ENCODE assay signal across 25 cellular contexts in the genomic region with DNA sequence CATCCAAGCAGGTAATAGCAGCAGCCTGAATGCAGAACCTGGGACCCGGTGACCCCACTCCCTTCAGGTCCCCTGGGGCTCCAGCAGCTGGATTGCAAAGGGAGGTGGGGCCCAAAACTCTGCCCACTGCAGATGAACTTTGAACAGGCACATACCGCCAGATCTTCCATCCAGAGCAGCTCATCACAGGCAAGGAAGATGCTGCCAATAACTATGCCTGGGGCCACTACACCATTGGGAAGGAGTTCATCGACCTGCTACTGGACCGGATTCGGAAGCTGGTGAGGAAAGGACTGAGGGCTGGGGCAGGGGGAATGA. TPM values are rescaled to one million over a fixed set of nuclear protein-coding genes. Genes with fewer than 3 reads are reported as not detected.
DNase-seq lines count a peak whose midpoint lies in the region; ATAC-seq, FAIRE-seq and TF ChIP-seq lines count a peak whose summit lies in the region.
"Had no signal": no experiment of that assay in that cellular context is flagged by ENCODE, and none has a peak within 500 bp of the region (broad histone marks: within the 10 kb centered on the region; RNA-seq: fewer than 3 reads in every experiment).

No MANE protein-coding gene starts in this region.

- peak overlapping the region; percentile 59 for H3K27ac Mint-ChIP-seq in nephron progenitor cell
- H3K27ac Mint-ChIP-seq in stimulated activated memory B cell treated with anti-CD40 and anti-IgM and Interleukin-4, amounts not matched to agents 10 μg/mL and 1 μg/mL and 100 μg/mL, for 72 hours: no peak overlapping the region
- H3K27ac Mint-ChIP-seq: CD4-positive, alpha-beta memory T cell; GM23338 had no signal

- H3K9me3 Mint-ChIP-seq in nephron progenitor cell: no peaks in the 10 kb centered on the region
- H3K9me3 Mint-ChIP-seq in stimulated activated memory B cell treated with anti-CD40 and anti-IgM and Interleukin-4, amounts not matched to agents 10 μg/mL and 1 μg/mL and 100 μg/mL, for 72 hours: no peaks in the 10 kb centered on the region
- H3K9me3 Mint-ChIP-seq: CD4-positive, alpha-beta memory T cell; GM23338; H9 had no signal

- DNase-seq in RWPE2 (ENCODE audit: low spot score): no peak
- no peak for DNase-seq in mammary epithelial cell
- DNase-seq in kidney: peak; percentile 26
- no peak for DNase-seq in nephron progenitor cell
- DNase-seq in NCI-H526 (lab: John Stamatoyannopoulos, UW): no peak
- DNase-seq in GM12891 (ENCODE audit: insufficient read length, low spot score): no peak
- DNase-seq in NCI-H526 treated with DMSO at 0.1 percent for 48 hours (lab: John Stamatoyannopoulos, UW): no peak
- DNase-seq: C1 segment of cervical spinal cord, Caco-2, EL, GDM1, H9, Karpas-422, NCI-H1092 treated with DMSO at 0.1 percent for 48 hours, NCI-H1436, NCI-H187 treated with DMSO at 0.1 percent for 48 hours, NCI-H774, Right ventricle myocardium superior had no signal

- H3K4me3 ChIP-seq in RWPE2 (ENCODE audit: severe bottlenecking) (no peak overlapping the region), mammary epithelial cell (replicated peaks in 1 of 3; ENCODE audit: insufficient read depth in 1 of 3, low read depth in 2 of 3, low read length in 3 of 3) (no peak overlapping the region), kidney (ENCODE audit: low read length in 2 of 2) (no peak overlapping the region)
- H3K4me3 ChIP-seq: GM12878, GM23338, SJSA1 had no signal

- no peaks in the 10 kb centered on the region for H3K27me3 ChIP-seq in RWPE2 (ENCODE audit: insufficient read depth, poor library complexity, severe bottlenecking)
- no peaks in the 10 kb centered on the region for H3K27me3 ChIP-seq in mammary epithelial cell (ENCODE audit: insufficient read depth, low read length)
- H3K27me3 ChIP-seq: SJSA1 had no signal

- no peak for ATAC-seq in RWPE2 (ENCODE audit: low read depth)
- no peak for ATAC-seq in stimulated activated memory B cell treated with anti-CD40 and anti-IgM and Interleukin-4, amounts not matched to agents 10 μg/mL and 1 μg/mL and 100 μg/mL, for 72 hours
- ATAC-seq: GM12878, GM23338 had no signal

- dilution Hi-C loops in mammary epithelial cell (cut with HindIII; ENCODE audit: low sequenced_read_pairs): no loop called here

- H3K79me2 ChIP-seq in mammary epithelial cell (ENCODE audit: insufficient read depth, low read length): no peaks in the 10 kb centered on the region

- H2AFZ ChIP-seq in mammary epithelial cell (ENCODE audit: low read depth, low read length): peak overlapping the region; percentile 73
- H2AFZ ChIP-seq: GM23338 had no signal

- no peak overlapping the region for H3K4me3 Mint-ChIP-seq in nephron progenitor cell
- no peak overlapping the region for H3K4me3 Mint-ChIP-seq in stimulated activated memory B cell treated with anti-CD40 and anti-IgM and Interleukin-4, amounts not matched to agents 10 μg/mL and 1 μg/mL and 100 μg/mL, for 72 hours
- H3K4me3 Mint-ChIP-seq: CD4-positive, alpha-beta memory T cell; GM23338; H9 had no signal

- 80% methylated on average over 4 of the region's 5 CpGs for WGBS in mammary epithelial cell (ENCODE audit: low coverage, missing lambda C conversion rate)

- no peak for TF ChIP-seq CTCF in RWPE2 (IDR thresholded peaks at IDR 0.05; ENCODE audit: poor library complexity, severe bottlenecking)
- TF ChIP-seq CTCF in mammary epithelial cell (conservative IDR thresholded peaks at IDR 0.05 in 1 of 2, IDR thresholded peaks at IDR 0.05 in 1 of 2; ENCODE audit: extremely low read depth in 1 of 2, insufficient read depth in 1 of 2, low read depth in 1 of 2, low read length in 2 of 2): no peak
- TF ChIP-seq CTCF in kidney (IDR thresholded peaks at IDR 0.05; ENCODE audit: borderline replicate concordance, extremely low read depth, insufficient read depth): no peak
- TF ChIP-seq CTCF in nephron progenitor cell (IDR thresholded peaks at IDR 0.05): no peak

- H4K20me1 ChIP-seq in mammary epithelial cell (ENCODE audit: insufficient read depth, low read length): no peaks in the 10 kb centered on the region

- H3K36me3 Mint-ChIP-seq in nephron progenitor cell (ENCODE audit: low read depth): no peaks in the 10 kb centered on the region
- no peaks in the 10 kb centered on the region for H3K36me3 Mint-ChIP-seq in stimulated activated memory B cell treated with anti-CD40 and anti-IgM and Interleukin-4, amounts not matched to agents 10 μg/mL and 1 μg/mL and 100 μg/mL, for 72 hours
- H3K36me3 Mint-ChIP-seq: CD4-positive, alpha-beta memory T cell had no signal

- in situ Hi-C loops in mammary epithelial cell (cut with MboI; ENCODE audit: low sequenced_read_pairs in 2 of 2): loop anchor here in 1 of 2 donors (10.0 kb wide), 1 partner anchor 95 kb away; the partner anchor contains the start of genes CNPPD1, RETREG2 and SLC23A3

- BruUV-seq in mammary epithelial cell (replicated peaks; lab: Mats Ljungman, UMichigan): no TSS peak

- H3K9ac ChIP-seq in mammary epithelial cell (ENCODE audit: insufficient read depth, low read length) (no peak overlapping the region), kidney (ENCODE audit: low read length in 2 of 2) (no peak overlapping the region)

- intact Hi-C loops in mammary epithelial cell (cut with micrococcal nuclease) (loop anchor here (10.0 kb wide), 1 partner anchor 415 kb away; no protein-coding TSS in a partner anchor), kidney (cut with DNase I) (no loop called here)

- peaks cover 34% of the 10 kb centered on the region for H3K4me1 ChIP-seq in RWPE2 (ENCODE audit: insufficient read depth, poor library complexity, severe bottlenecking)
- peaks cover 32% of the 10 kb centered on the region for H3K4me1 ChIP-seq in mammary epithelial cell (ENCODE audit: insufficient read depth, low read length)
- H3K4me1 ChIP-seq in kidney (ENCODE audit: control insufficient read depth in 1 of 2, insufficient read depth in 1 of 2, low read depth in 1 of 2, low read length in 2 of 2): peaks cover 2 to 11% of the 10 kb centered on the region in 2 donors

- H3K4me2 ChIP-seq in mammary epithelial cell (ENCODE audit: insufficient read depth, low read depth, low read length): no peak overlapping the region
- H3K4me2 ChIP-seq: GM23338 had no signal

- H3K4me1 Mint-ChIP-seq in nephron progenitor cell: peaks cover 9% of the 10 kb centered on the region
- peaks cover 31% of the 10 kb centered on the region for H3K4me1 Mint-ChIP-seq in stimulated activated memory B cell treated with anti-CD40 and anti-IgM and Interleukin-4, amounts not matched to agents 10 μg/mL and 1 μg/mL and 100 μg/mL, for 72 hours
- H3K4me1 Mint-ChIP-seq: CD4-positive, alpha-beta memory T cell had no signal

- CTCF ChIA-PET in mammary epithelial cell (lab: Charles Lee; ENCODE audit: low non-redundant PET): no interaction called here

- H3K36me3 ChIP-seq in RWPE2 (ENCODE audit: low read depth) (no peaks in the 10 kb centered on the region), mammary epithelial cell (ENCODE audit: insufficient read depth, low read length) (no peaks in the 10 kb centered on the region), kidney (ENCODE audit: control insufficient read depth in 1 of 2, insufficient read depth in 2 of 2, low read length in 2 of 2) (no peaks in the 10 kb centered on the region)
- H3K36me3 ChIP-seq: SJSA1 had no signal

- TF ChIP-seq POLR2A in GM12891 (IDR thresholded peaks at IDR 0.05; ENCODE audit: low read depth, low read length): no peak

- H3K27ac ChIP-seq in RWPE2 (ENCODE audit: poor library complexity, severe bottlenecking) (peak overlapping the region; percentile 37), mammary epithelial cell (ENCODE audit: insufficient read depth, low read depth, low read length) (no peak overlapping the region), kidney (ENCODE audit: low read depth in 2 of 2, low read length in 2 of 2) (peak overlapping the region in 1 of 2 donors; percentile 26)
- H3K27ac ChIP-seq: SJSA1 had no signal

- H3K27me3 Mint-ChIP-seq in nephron progenitor cell (ENCODE audit: low read depth, poor library complexity): peaks cover 41% of the 10 kb centered on the region
- H3K27me3 Mint-ChIP-seq in stimulated activated memory B cell treated with anti-CD40 and anti-IgM and Interleukin-4, amounts not matched to agents 10 μg/mL and 1 μg/mL and 100 μg/mL, for 72 hours: no peaks in the 10 kb centered on the region

- FAIRE-seq in kidney (lab: Jason Lieb, UNC) (no peak), GM12891 (lab: Jason Lieb, UNC) (no peak)
- FAIRE-seq: GM12878 had no signal

- H3K9me3 ChIP-seq in RWPE2 (ENCODE audit: severe bottlenecking) (no peaks in the 10 kb centered on the region), mammary epithelial cell (replicated peaks; ENCODE audit: insufficient read depth, low read length) (no peaks in the 10 kb centered on the region), kidney (ENCODE audit: control insufficient read depth in 1 of 2, low read length in 2 of 2) (no peaks in the 10 kb centered on the region)
- H3K9me3 ChIP-seq: Caco-2, SJSA1 had no signal

TF ChIP-seq in GM12891, 5 proteins besides CTCF, POLR2A, EP300 and RAD21 (continues in another document):
- TF ChIP-seq PAX5 (IDR thresholded peaks at IDR 0.05; ENCODE audit: insufficient read depth, low read length, severe bottlenecking) (no peak), POU2F2 (IDR thresholded peaks at IDR 0.05; ENCODE audit: low read depth, low read length) (no peak), SPI1 (IDR thresholded peaks at IDR 0.05; ENCODE audit: low read depth, low read length) (no peak)

RNA-seq across cellular contexts. Expression of gene DNAJB2, which starts 9.2 kb away (rescaled TPM):
- total RNA-seq in mammary epithelial cell (100 to 1,000 TPM in 1 of 2 donors, 10 to 100 TPM in 1; 58.9 to 110 TPM), kidney (94.3 TPM)
- polyA plus RNA-seq in mammary epithelial cell (32.8 TPM), kidney (ENCODE audit: insufficient read depth, low read depth, low replicate concordance) (128 TPM)
- 49.1 TPM for polyA minus RNA-seq in mammary epithelial cell
- polyA plus RNA-seq in GM12891 (2012; ENCODE audit: low read depth, missing spikeins): 28.8 TPM

RNA-seq across cellular contexts. Expression of gene TUBA4A, which starts 16.3 kb away (rescaled TPM):
- total RNA-seq in mammary epithelial cell: 100 to 1,000 TPM; 206 to 209 TPM
- polyA plus RNA-seq in mammary epithelial cell: 616 TPM
- polyA minus RNA-seq in mammary epithelial cell: 360 TPM
- total RNA-seq in kidney: 49.4 TPM
- 156 TPM for polyA plus RNA-seq in kidney (ENCODE audit: insufficient read depth, low read depth, low replicate concordance)
- polyA plus RNA-seq in GM12891 (2012; ENCODE audit: low read depth, missing spikeins): 114 TPM

RNA-seq across cellular contexts. Expression of gene TUBA4B, which starts 17.0 kb away (rescaled TPM):
- total RNA-seq in mammary epithelial cell (not detected), kidney (0.98 TPM)
- polyA plus RNA-seq in mammary epithelial cell (0.08 TPM), kidney (ENCODE audit: insufficient read depth, low read depth, low replicate concordance) (15.4 TPM)
- polyA minus RNA-seq in mammary epithelial cell: not detected
- polyA plus RNA-seq in GM12891 (2012; ENCODE audit: low read depth, missing spikeins): 0.06 TPM
- total RNA-seq: A673; Caco-2; CD4-positive, alpha-beta memory T cell; GM12878; H9; HT-29; Right ventricle myocardium superior; SJSA1 had no signal
- polyA plus RNA-seq: CD4-positive, alpha-beta memory T cell; GM23338 had no signal

RNA-seq across cellular contexts. Expression of gene STK16, which starts 24.7 kb away (rescaled TPM):
- total RNA-seq in mammary epithelial cell (10 to 100 TPM; 26.9 to 29.8 TPM), kidney (29.9 TPM)
- polyA plus RNA-seq in mammary epithelial cell (53.1 TPM), kidney (ENCODE audit: insufficient read depth, low read depth, low replicate concordance) (53.8 TPM)
- polyA minus RNA-seq in mammary epithelial cell: 22.7 TPM
- 31.0 TPM for polyA plus RNA-seq in GM12891 (2012; ENCODE audit: low read depth, missing spikeins)

RNA-seq across cellular contexts. Expression of gene GLB1L, which starts 24.8 kb away (rescaled TPM):
- total RNA-seq in mammary epithelial cell (10 to 100 TPM in 1 of 2 donors, 1 to 10 TPM in 1; 5.5 to 21.8 TPM), kidney (20.6 TPM)
- polyA plus RNA-seq in mammary epithelial cell (6.2 TPM), kidney (ENCODE audit: insufficient read depth, low read depth, low replicate concordance) (19.7 TPM)
- polyA minus RNA-seq in mammary epithelial cell: 3.6 TPM
- 2.2 TPM for polyA plus RNA-seq in GM12891 (2012; ENCODE audit: low read depth, missing spikeins)
